8 cellular contexts compared by ENCODE assay signal in the genomic region with DNA sequence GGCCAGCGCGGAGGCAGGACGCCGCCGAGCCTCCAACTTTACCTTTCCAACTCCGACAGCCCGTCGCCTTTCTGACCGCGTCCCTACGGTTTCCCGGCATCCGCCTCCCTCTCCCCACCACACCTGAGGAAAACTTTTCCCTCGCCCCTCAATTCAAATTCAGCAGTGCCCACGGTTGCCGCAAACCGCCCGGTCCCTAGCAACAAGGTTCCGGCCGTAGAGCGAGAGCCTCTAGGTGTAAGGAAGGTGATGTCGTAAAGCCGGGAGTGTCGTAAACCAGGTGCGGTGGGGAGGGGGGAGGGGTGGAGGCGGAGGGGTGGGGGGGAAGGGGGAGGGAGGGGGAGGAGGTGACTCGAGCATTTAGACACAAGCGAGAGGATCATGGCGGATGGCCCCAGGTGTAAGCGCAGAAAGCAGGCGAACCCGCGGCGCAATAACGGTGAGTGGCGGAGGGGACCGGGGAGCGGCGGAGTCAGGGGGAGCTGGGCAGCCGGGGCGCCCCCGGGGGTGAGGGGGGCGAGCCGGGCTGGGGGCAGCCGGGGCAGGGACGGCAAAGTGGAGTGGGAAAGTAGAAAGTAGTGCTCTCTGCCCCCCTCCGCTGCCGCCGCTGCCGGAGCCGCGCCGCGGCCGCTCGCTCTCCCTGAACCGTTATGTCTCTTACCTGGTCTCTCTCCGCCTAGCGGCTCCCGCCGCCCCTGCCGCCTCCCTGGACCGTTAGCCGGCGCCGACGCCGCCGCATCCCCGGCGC. TPM values are rescaled to one million over a fixed set of nuclear protein-coding genes. Genes with fewer than 3 reads are reported as not detected.
DNase-seq lines count a peak whose midpoint lies in the region; ATAC-seq and TF ChIP-seq lines count a peak whose summit lies in the region.

A gene (plus strand): TSS at position 363 of the 748 bp plus-strand sequence. CDS start 19 bp downstream, at position 382.

- no peaks in the 10 kb centered on the region for H3K27me3 Mint-ChIP-seq in activated CD4-positive, alpha-beta memory T cell treated with anti-CD3 and anti-CD28 coated beads, Interleukin-2, amount 10 ng/mL, durations not matched to agents 7 days and 5 days

- H3K9me3 ChIP-seq in BLaER1 treated with 17β-estradiol and CSF1 and Interleukin-3, amounts not matched to agents 10 nM and 100 nM (replicated peaks in 1 of 11): no peaks in the 10 kb centered on the region
- H3K9me3 ChIP-seq in lower lobe of right lung: no peaks in the 10 kb centered on the region

- H3K27me3 ChIP-seq in BLaER1 treated with 17β-estradiol and CSF1 and Interleukin-3, amounts not matched to agents 10 nM and 100 nM: peaks cover 46 to 65% (median 56%) of the 10 kb centered on the region in 11 experiments
- peaks cover 4% of the 10 kb centered on the region for H3K27me3 ChIP-seq in lower lobe of right lung (ENCODE audit: low read depth)

- H3K4me3 Mint-ChIP-seq in activated CD4-positive, alpha-beta memory T cell treated with anti-CD3 and anti-CD28 coated beads, Interleukin-2, amount 10 ng/mL, durations not matched to agents 7 days and 5 days: peak within 1 kb of the TSS; percentile 93

- peak within 1 kb of the TSS; percentile 97 to 100 (median 99) for H3K4me2 ChIP-seq in BLaER1 treated with 17β-estradiol and CSF1 and Interleukin-3, amounts not matched to agents 10 nM and 100 nM

- peak within 1 kb of the TSS; percentile 97 for H3K27ac Mint-ChIP-seq in activated CD4-positive, alpha-beta memory T cell treated with anti-CD3 and anti-CD28 coated beads, Interleukin-2, amount 10 ng/mL, durations not matched to agents 7 days and 5 days

- H3K36me3 Mint-ChIP-seq in activated CD4-positive, alpha-beta memory T cell treated with anti-CD3 and anti-CD28 coated beads, Interleukin-2, amount 10 ng/mL, durations not matched to agents 7 days and 5 days (ENCODE audit: low read depth): peaks cover 35% of the 10 kb centered on the region

- DNase-seq in GM19240 (ENCODE audit: insufficient read length, low spot score) (peak; percentile 18), NCI-H526 treated with DMSO at 0.1 percent for 48 hours (lab: John Stamatoyannopoulos, UW) (peak; percentile 72), ecto neural progenitor cell (ENCODE audit: low spot score) (peak; percentile 91), lower lobe of right lung (peak; percentile 86)
- DNase-seq in activated CD4-positive, alpha-beta memory T cell treated with anti-CD3 and anti-CD28 coated beads, Interleukin-2, amount 10 ng/mL, durations not matched to agents 7 days and 5 days: peak; percentile 93
- peak; percentile 75 to 88 (median 86) for DNase-seq in stimulated activated CD4-positive, alpha-beta T cell treated with anti-CD3 and anti-CD28 coated beads, TNF-alpha, amount 100 ng/mL, for 4 hours (ENCODE audit: low read depth in 3 of 3)

- ATAC-seq in HG03460 (IDR thresholded peaks at IDR 0.05; ENCODE audit: unreplicated experiment) (peak; percentile 36), lower lobe of right lung (peak; percentile 90 to 94)

- H4K20me1 ChIP-seq in BLaER1 treated with 17β-estradiol and CSF1 and Interleukin-3, amounts not matched to agents 10 nM and 100 nM: peaks cover 0 to 31% (median 0%) of the 10 kb centered on the region in 11 experiments; a peak in 9 of 22 replicates

- CTCF ChIA-PET in activated CD4-positive, alpha-beta memory T cell treated with anti-CD3 and anti-CD28 coated beads, Interleukin-2, amount 10 ng/mL, durations not matched to agents 7 days and 5 days (lab: Charles Lee): interaction anchor here (1.1 to 1.4 kb wide), 2 partner anchors 535 to 632 kb away, joined by 4 to 5 read pairs; no protein-coding TSS in a partner anchor

- no peaks in the 10 kb centered on the region for H3K9me3 Mint-ChIP-seq in activated CD4-positive, alpha-beta memory T cell treated with anti-CD3 and anti-CD28 coated beads, Interleukin-2, amount 10 ng/mL, durations not matched to agents 7 days and 5 days

- peak within 1 kb of the TSS; percentile 54 to 82 (median 71) for H3K9ac ChIP-seq in BLaER1 treated with 17β-estradiol and CSF1 and Interleukin-3, amounts not matched to agents 10 nM and 100 nM

- POLR2A ChIA-PET in activated CD4-positive, alpha-beta memory T cell treated with anti-CD3 and anti-CD28 coated beads, Interleukin-2, amount 10 ng/mL, durations not matched to agents 7 days and 5 days (lab: Charles Lee): interaction anchor here (1.1 to 2.6 kb wide), 11 partner anchors 13 to 623 kb away, joined by 3 to 17 read pairs (median 4); a partner anchor contains a TSS

- no peaks in the 10 kb centered on the region for H3K36me3 ChIP-seq in BLaER1 treated with 17β-estradiol and CSF1 and Interleukin-3, amounts not matched to agents 10 nM and 100 nM
- no peaks in the 10 kb centered on the region for H3K36me3 ChIP-seq in lower lobe of right lung

- H3K4me3 ChIP-seq in BLaER1 treated with 17β-estradiol and CSF1 and Interleukin-3, amounts not matched to agents 10 nM and 100 nM: peak within 1 kb of the TSS; percentile 77 to 91 (median 82)
- H3K4me3 ChIP-seq in lower lobe of right lung: peak within 1 kb of the TSS; percentile 82

- TF ChIP-seq CTCF in lower lobe of right lung (IDR thresholded peaks at IDR 0.05): peak; percentile 46

- intact Hi-C loops in lower lobe of right lung (cut with DNase I): no loop called here

- H3K4me1 Mint-ChIP-seq in activated CD4-positive, alpha-beta memory T cell treated with anti-CD3 and anti-CD28 coated beads, Interleukin-2, amount 10 ng/mL, durations not matched to agents 7 days and 5 days: peaks cover 49% of the 10 kb centered on the region

- peak within 1 kb of the TSS in 10 of 11 experiments; percentile 36 to 76 (median 66); a peak in 19 of 22 replicates for H3K27ac ChIP-seq in BLaER1 treated with 17β-estradiol and CSF1 and Interleukin-3, amounts not matched to agents 10 nM and 100 nM
- peak within 1 kb of the TSS; percentile 88 for H3K27ac ChIP-seq in lower lobe of right lung

- H3K4me1 ChIP-seq in BLaER1 treated with 17β-estradiol and CSF1 and Interleukin-3, amounts not matched to agents 10 nM and 100 nM: peaks cover 11 to 26% (median 21%) of the 10 kb centered on the region in 10 experiments; a peak in 17 of 20 replicates
- peaks cover 16% of the 10 kb centered on the region for H3K4me1 ChIP-seq in lower lobe of right lung

RNA-seq across cellular contexts. Expression of the gene that starts here (rescaled TPM):
- 10 to 100 TPM; 50.4 to 51.6 TPM for total RNA-seq in activated CD4-positive, alpha-beta memory T cell treated with anti-CD3 and anti-CD28 coated beads, Interleukin-2, amount 10 ng/mL, durations not matched to agents 7 days and 5 days
- 46.4 TPM for total RNA-seq in lower lobe of right lung

Comparison
In these comparisons a context has a peak if more than half of its experiments do, and no peak if none do; other contexts are left out.
1. Peak in every context shown above with its lines: DNase-seq, ATAC-seq, H3K4me3 ChIP-seq and H3K27ac ChIP-seq.
2. DNase-seq: peak in every context shown above with its lines; median percentile 93 in activated CD4-positive, alpha-beta memory T cell treated with anti-CD3 and anti-CD28 coated beads, Interleukin-2, amount 10 ng/mL, durations not matched to agents 7 days and 5 days; 91 in ecto neural progenitor cell; 86 in lower lobe of right lung; 86 in stimulated activated CD4-positive, alpha-beta T cell treated with anti-CD3 and anti-CD28 coated beads, TNF-alpha, amount 100 ng/mL, for 4 hours; 72 in NCI-H526 treated with DMSO at 0.1 percent for 48 hours; 18 in GM19240.